ENCODE assay signal across 11 cellular contexts in genomic region chr2:24304621-24305020, GRCh38. TPM values are rescaled to one million over a fixed set of nuclear protein-coding genes. Genes with fewer than 3 reads are reported as not detected.
DNase-seq lines count a peak whose midpoint lies in the region; ATAC-seq and TF ChIP-seq lines count a peak whose summit lies in the region.
"Had no signal": no experiment of that assay in that cellular context is flagged by ENCODE, and none has a peak within 500 bp of the region (broad histone marks: within the 10 kb centered on the region; RNA-seq: fewer than 3 reads in every experiment).

No MANE protein-coding gene starts in this region.

- 24 to 43% methylated on average over 2 to 3 of the region's 3 CpGs for WGBS in gastroesophageal sphincter (ENCODE audit: low coverage in 1 of 2), 2 donors
- 51 to 60% methylated on average over 3 of the region's 3 CpGs for WGBS in transverse colon (ENCODE audit: low coverage in 1 of 2), 2 donors

- H3K27ac ChIP-seq in gastroesophageal sphincter (peak overlapping the region; percentile 63 to 76 (median 72)), transverse colon (peak overlapping the region; percentile 50 to 78 (median 70))

- in situ Hi-C loops in transverse colon (cut with MboI; ENCODE audit: low pct_ligation_motif_present in 1 of 4, low pct_unique_long_range_greater_than_20kb in 1 of 4, low sequenced_read_pairs in 3 of 4) = no loop called here

- H3K36me3 ChIP-seq in gastroesophageal sphincter (peaks cover 0 to 71% of the 10 kb centered on the region in 2 donors), transverse colon (peaks cover 0 to 43% (median 21%) of the 10 kb centered on the region in 4 donors)

- H3K4me1 ChIP-seq in gastroesophageal sphincter (peaks cover 6 to 36% (median 12%) of the 10 kb centered on the region in 3 donors), transverse colon (peaks cover 0 to 14% (median 0%) of the 10 kb centered on the region in 4 donors)

- intact Hi-C loops in transverse colon (cut with DNase I; ENCODE audit: low total_unique reads) = no loop called here

- DNase-seq in NCI-H510A treated with DMSO at 0.1 percent for 48 hours (lab: John Stamatoyannopoulos, UW) (peak; percentile 8), NCI-H510A (lab: John Stamatoyannopoulos, UW) (no peak), osteocyte (ENCODE audit: extremely low spot score, unreplicated experiment) (no peak), transverse colon (no peak), DMS114 treated with DMSO at 0.1 percent for 48 hours (lab: John Stamatoyannopoulos, UW; ENCODE audit: unreplicated experiment) (no peak), GM10248 (ENCODE audit: extremely low spot score) (no peak)
- DNase-seq: activated naive CD8-positive, alpha-beta T cell treated with anti-CD3 and anti-CD28 coated beads, Interleukin-2, amount 10 ng/mL, durations not matched to agents 7 days and 5 days; effector CD8-positive, alpha-beta T cell; NCI-H526 had no signal

- H3K36me3 Mint-ChIP-seq in osteocyte (ENCODE audit: unreplicated experiment) = peaks cover 48% of the 10 kb centered on the region

- TF ChIP-seq EP300 in gastroesophageal sphincter (IDR thresholded peaks at IDR 0.05) = no peak
- TF ChIP-seq EP300 in transverse colon (IDR thresholded peaks at IDR 0.05; ENCODE audit: low read depth) = no peak

- no peaks in the 10 kb centered on the region for H3K9me3 ChIP-seq in gastroesophageal sphincter
- no peaks in the 10 kb centered on the region for H3K9me3 ChIP-seq in transverse colon

- TF ChIP-seq POLR2A in gastroesophageal sphincter (IDR thresholded peaks at IDR 0.05) (no peak), transverse colon (IDR thresholded peaks at IDR 0.05) (no peak)

- CTCF ChIA-PET in GM10248 (lab: Yijun Ruan, JAX) = interaction anchor here (0.7 to 1.6 kb wide), 4 partner anchors 13 to 50 kb away, joined by 3 read pairs; no protein-coding TSS in a partner anchor

- H3K9me3 Mint-ChIP-seq in osteocyte (ENCODE audit: unreplicated experiment) = no peaks in the 10 kb centered on the region
- H3K9me3 Mint-ChIP-seq: activated naive CD8-positive, alpha-beta T cell treated with anti-CD3 and anti-CD28 coated beads, Interleukin-2, amount 10 ng/mL, durations not matched to agents 7 days and 5 days had no signal

- no peak overlapping the region for H3K4me3 Mint-ChIP-seq in osteocyte (ENCODE audit: unreplicated experiment)
- H3K4me3 Mint-ChIP-seq: activated naive CD8-positive, alpha-beta T cell treated with anti-CD3 and anti-CD28 coated beads, Interleukin-2, amount 10 ng/mL, durations not matched to agents 7 days and 5 days had no signal

- ATAC-seq in gastroesophageal sphincter (no peak), HG02623 (IDR thresholded peaks at IDR 0.05; ENCODE audit: unreplicated experiment) (no peak)

- peak overlapping the region; percentile 20 for H3K27ac Mint-ChIP-seq in osteocyte (ENCODE audit: unreplicated experiment)
- H3K27ac Mint-ChIP-seq: activated naive CD8-positive, alpha-beta T cell treated with anti-CD3 and anti-CD28 coated beads, Interleukin-2, amount 10 ng/mL, durations not matched to agents 7 days and 5 days had no signal

- H3K4me3 ChIP-seq in gastroesophageal sphincter (no peak overlapping the region), transverse colon (no peak overlapping the region)

- H3K27me3 ChIP-seq in gastroesophageal sphincter (no peaks in the 10 kb centered on the region), transverse colon (no peaks in the 10 kb centered on the region)

- POLR2A ChIA-PET in GM10248 (lab: Yijun Ruan, JAX) = no interaction called here

- TF ChIP-seq CTCF in gastroesophageal sphincter (IDR thresholded peaks at IDR 0.05) (no peak), osteocyte (IDR thresholded peaks at IDR 0.05) (no peak), transverse colon (IDR thresholded peaks at IDR 0.05) (no peak), GM10248 (IDR thresholded peaks at IDR 0.05; ENCODE audit: control extremely low read depth, extremely low read depth, low read depth, missing control alignments) (no peak)

- H3K4me1 Mint-ChIP-seq in osteocyte (ENCODE audit: unreplicated experiment) = no peaks in the 10 kb centered on the region
- H3K4me1 Mint-ChIP-seq: activated naive CD8-positive, alpha-beta T cell treated with anti-CD3 and anti-CD28 coated beads, Interleukin-2, amount 10 ng/mL, durations not matched to agents 7 days and 5 days had no signal

- no peaks in the 10 kb centered on the region for H3K27me3 Mint-ChIP-seq in osteocyte (ENCODE audit: unreplicated experiment)
- H3K27me3 Mint-ChIP-seq: activated naive CD8-positive, alpha-beta T cell treated with anti-CD3 and anti-CD28 coated beads, Interleukin-2, amount 10 ng/mL, durations not matched to agents 7 days and 5 days had no signal

RNA-seq across cellular contexts. Expression of gene ITSN2, which starts 55.7 kb away (rescaled TPM):
- total RNA-seq in gastroesophageal sphincter (10 to 100 TPM; 57.9 to 79.7 (median 63.4) TPM), osteocyte (31.7 and 32.1 TPM in 2 replicates), transverse colon (10 to 100 TPM; 32.8 to 58.0 (median 41.4) TPM)
